In genomic region chr6:26629373-26629772, GRCh38 we compare ENCODE assay signal across 1 cellular context.
TF ChIP-seq lines count a peak whose summit lies in the region.

No MANE protein-coding gene starts in this region.

TF ChIP-seq in HepG2, 621 proteins besides CTCF, POLR2A, EP300 and RAD21 (continued from another document):
- TF ChIP-seq ZHX2 (IDR thresholded peaks at IDR 0.05; ENCODE audit: low read depth) (no peak), ZHX2 (CRISPR knock-in tag; IDR thresholded peaks at IDR 0.05; ENCODE audit: borderline replicate concordance) (no peak), ZNF318 (CRISPR knock-in tag; IDR thresholded peaks at IDR 0.05) (no peak), CEBPB (IDR thresholded peaks at IDR 0.05; ENCODE audit: borderline replicate concordance, low read depth, low read length) (peak; percentile 41), ATF6 (CRISPR knock-in tag; conservative IDR thresholded peaks at IDR 0.05) (no peak)
